In the genomic region with DNA sequence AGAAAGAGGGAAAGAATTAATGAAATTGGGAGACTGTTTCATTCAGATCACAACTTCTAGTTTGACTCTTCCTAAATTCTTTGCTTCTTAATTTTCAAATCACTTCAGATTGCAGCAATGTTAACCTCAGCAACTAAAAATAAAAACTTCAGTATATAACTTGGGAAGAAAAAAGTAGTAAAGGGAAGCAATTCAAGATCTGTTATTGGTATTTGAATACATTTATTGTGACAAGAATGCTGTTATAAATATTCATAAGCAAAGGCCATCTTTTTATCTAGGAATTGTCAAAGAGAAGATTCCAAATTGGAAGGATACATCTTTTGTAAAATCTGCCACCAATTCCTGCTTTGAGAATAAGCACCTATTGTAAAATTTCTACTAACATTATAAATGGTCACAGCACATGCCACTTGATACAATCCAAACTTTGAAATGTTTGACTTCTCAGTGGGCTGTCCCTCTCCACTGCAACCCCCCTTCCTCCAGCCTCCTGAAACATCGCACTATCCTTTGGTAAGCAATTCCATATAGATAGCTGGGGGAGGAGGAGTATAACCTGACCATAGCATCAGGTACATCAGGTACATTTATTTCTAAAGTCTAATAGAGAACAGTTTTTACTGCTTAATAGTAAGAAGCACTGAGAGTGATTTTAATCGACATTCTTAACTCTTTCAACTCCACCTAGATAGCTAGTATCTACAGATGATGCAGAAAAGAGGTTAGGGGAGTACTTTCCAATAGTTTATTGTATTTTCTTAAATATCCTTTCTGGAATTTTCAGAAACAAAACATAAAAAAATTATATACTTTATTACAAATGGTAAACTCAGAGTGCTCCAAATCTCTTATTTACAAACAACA, we compare ENCODE assay signal across 8 cellular contexts. TPM values are rescaled to one million over a fixed set of nuclear protein-coding genes. Genes with fewer than 3 reads are reported as not detected.
DNase-seq lines count a peak whose midpoint lies in the region; ATAC-seq and TF ChIP-seq lines count a peak whose summit lies in the region.

No MANE protein-coding gene starts in this region.

- H3K9me3 Mint-ChIP-seq in CD8-positive, alpha-beta memory T cell: peaks cover 0 to 7% (median 0%) of the 10 kb centered on the region in 5 donors

- H3K9ac ChIP-seq in Loucy (ENCODE audit: low read depth, low read length, poor library complexity, severe bottlenecking): peak overlapping the region; percentile 88

- H3K4me1 Mint-ChIP-seq in CD8-positive, alpha-beta memory T cell: peaks cover 20 to 40% (median 30%) of the 10 kb centered on the region in 3 donors

- peak overlapping the region in 5 of 8 donors; percentile 3 to 95 (median 31) for H3K27ac Mint-ChIP-seq in CD8-positive, alpha-beta memory T cell

- TF ChIP-seq CTCF in Loucy (conservative IDR thresholded peaks at IDR 0.05; ENCODE audit: low read length) (no peak), brain microvascular endothelial cell (IDR thresholded peaks at IDR 0.05; ENCODE audit: low read depth, low read length, missing control alignments) (no peak), GM13977 (IDR thresholded peaks at IDR 0.05; ENCODE audit: extremely low read depth, insufficient read depth, missing control alignments) (no peak)

- in situ Hi-C loops in brain microvascular endothelial cell (cut with HindIII; ENCODE audit: low pct_ligation_motif_present, low sequenced_read_pairs): no loop called here
- in situ Hi-C loops in GM13977 (cut with MboI; ENCODE audit: low pct_unique_long_range_greater_than_20kb, low sequenced_read_pairs, unreplicated experiment): loop anchor here (25.0 kb wide), 1 partner anchor 506 kb away; a partner anchor contains a TSS

- H3K36me3 Mint-ChIP-seq in CD8-positive, alpha-beta memory T cell: peaks cover 0 to 29% (median 3%) of the 10 kb centered on the region in 3 donors

- ATAC-seq in aorta (ENCODE audit: low FRiP score) (no peak), HG03521 (IDR thresholded peaks at IDR 0.05; ENCODE audit: unreplicated experiment) (no peak)

- H4K20me1 ChIP-seq in Loucy (ENCODE audit: insufficient read depth, low read length, poor library complexity, severe bottlenecking): peaks cover 6% of the 10 kb centered on the region

- no peaks in the 10 kb centered on the region for H3K9me3 ChIP-seq in CD8-positive, alpha-beta memory T cell (ENCODE audit: low read length)
- no peaks in the 10 kb centered on the region for H3K9me3 ChIP-seq in Loucy (ENCODE audit: insufficient read depth, low read depth, low read length)
- no peaks in the 10 kb centered on the region for H3K9me3 ChIP-seq in aorta (ENCODE audit: control insufficient read depth, low read length)

- no peaks in the 10 kb centered on the region for H3K27me3 ChIP-seq in CD8-positive, alpha-beta memory T cell (ENCODE audit: insufficient read depth, low read length, poor library complexity, severe bottlenecking)
- H3K27me3 ChIP-seq in Loucy (ENCODE audit: insufficient read depth, low read length, poor library complexity, severe bottlenecking) (no peaks in the 10 kb centered on the region), brain microvascular endothelial cell (replicated peaks) (no peaks in the 10 kb centered on the region), aorta (ENCODE audit: control insufficient read depth in 1 of 2, insufficient read depth in 2 of 2, low read length in 1 of 2) (no peaks in the 10 kb centered on the region)

- H3K27ac ChIP-seq in CD8-positive, alpha-beta memory T cell (ENCODE audit: low read depth, low read length): no peak overlapping the region
- H3K27ac ChIP-seq in brain microvascular endothelial cell (no peak overlapping the region), aorta (ENCODE audit: low read depth in 1 of 2, low read length in 2 of 2) (peak overlapping the region in 1 of 2 donors; percentile 26)

- H2AFZ ChIP-seq in Loucy (ENCODE audit: low read length): peak overlapping the region; percentile 39; the same call in 1 of the 2 replicates

- no peaks in the 10 kb centered on the region for H3K36me3 ChIP-seq in CD8-positive, alpha-beta memory T cell (ENCODE audit: insufficient read depth, low read length)
- H3K36me3 ChIP-seq in Loucy (ENCODE audit: insufficient read depth, low read length) (no peaks in the 10 kb centered on the region), brain microvascular endothelial cell (replicated peaks) (peaks cover 16% of the 10 kb centered on the region), aorta (ENCODE audit: control insufficient read depth in 1 of 2, insufficient read depth in 2 of 2, low read length in 1 of 2) (no peaks in the 10 kb centered on the region)

- no peaks in the 10 kb centered on the region for H3K9me2 ChIP-seq in Loucy (replicated peaks; ENCODE audit: low read depth, low read length)

- peak overlapping the region; percentile 80 for H3K4me2 ChIP-seq in Loucy (ENCODE audit: low read depth, low read length, poor library complexity, severe bottlenecking)

- CTCF ChIA-PET in CD8-positive, alpha-beta memory T cell (lab: Charles Lee): interaction anchor here (1.0 to 1.4 kb wide), 7 partner anchors 8 to 919 kb away, joined by 3 to 8 read pairs (median 4); no protein-coding TSS in a partner anchor

- DNase-seq in CD8-positive, alpha-beta memory T cell: peak in 4 of 5 donors; percentile 30 to 62 (median 51)
- DNase-seq in brain microvascular endothelial cell (no peak), lung microvascular endothelial cell (ENCODE audit: low read depth in 2 of 2) (peak; percentile 42 to 61), aorta (no peak), GM13977 (ENCODE audit: low spot score) (no peak)
- DNase-seq in stimulated activated CD8-positive, alpha-beta memory T cell treated with anti-CD3 and anti-CD28 coated beads, Interleukin-4, amount 100 ng/mL, for 48 hours: no peak

- H3K4me3 Mint-ChIP-seq in CD8-positive, alpha-beta memory T cell: peak overlapping the region; percentile 52 to 97 (median 92)

- peaks cover 0 to 19% of the 10 kb centered on the region in 2 donors for H3K27me3 Mint-ChIP-seq in CD8-positive, alpha-beta memory T cell

- no peaks in the 10 kb centered on the region for H3F3A ChIP-seq in Loucy (ENCODE audit: low read depth)

- POLR2A ChIA-PET in CD8-positive, alpha-beta memory T cell (lab: Charles Lee): interaction anchor here (0.8 to 2.0 kb wide), 3 partner anchors 33 to 291 kb away, joined by 3 to 8 read pairs (median 3); no protein-coding TSS in a partner anchor

- no peak overlapping the region for H3K4me3 ChIP-seq in CD8-positive, alpha-beta memory T cell (ENCODE audit: low read length)
- H3K4me3 ChIP-seq in Loucy (ENCODE audit: low read length, poor library complexity, severe bottlenecking) (peak overlapping the region; percentile 83), brain microvascular endothelial cell (ENCODE audit: low read depth, low read length) (peak overlapping the region; percentile 96), aorta (ENCODE audit: low read length in 2 of 2) (peak overlapping the region; percentile 93 to 94)

- WGBS in aorta, 2 donors: 0 to 4% methylated on average over 2 of the region's 2 CpGs

- peaks cover 41% of the 10 kb centered on the region for H3K79me2 ChIP-seq in Loucy (ENCODE audit: insufficient read depth, low read length)

- H3K4me1 ChIP-seq in CD8-positive, alpha-beta memory T cell (ENCODE audit: insufficient read depth, low read length): peaks cover 16% of the 10 kb centered on the region
- peaks cover 28% of the 10 kb centered on the region for H3K4me1 ChIP-seq in Loucy (ENCODE audit: insufficient read depth, low read length, poor library complexity, severe bottlenecking)
- H3K4me1 ChIP-seq in aorta (ENCODE audit: control insufficient read depth in 1 of 2, insufficient read depth in 2 of 2, low read length in 2 of 2): no peaks in the 10 kb centered on the region

- intact Hi-C loops in aorta (cut with DNase I): loop anchor here (5.0 to 10.0 kb wide), 4 partner anchors 234 to 611 kb away; no protein-coding TSS in a partner anchor

RNA-seq across cellular contexts. Expression of a gene that starts 3.0 kb away (rescaled TPM):
- 10 to 100 TPM; 25.5 to 27.7 TPM for total RNA-seq in CD8-positive, alpha-beta memory T cell
- 163 TPM for polyA plus RNA-seq in CD8-positive, alpha-beta memory T cell
- total RNA-seq in lung microvascular endothelial cell (48.4 and 152 TPM in 2 replicates), aorta (100 to 1,000 TPM; 101 to 275 TPM)
- 100 to 1,000 TPM in 1 of 2 donors, 10 to 100 TPM in 1; 31.3 to 114 TPM for polyA plus RNA-seq in aorta

Comparison
In these comparisons a context has a peak if more than half of its experiments do, and no peak if none do; other contexts are left out.
1. DNase-seq: peak in CD8-positive, alpha-beta memory T cell (4 of 5) and lung microvascular endothelial cell (2 of 2); none in brain microvascular endothelial cell (single experiment), aorta (0 of 2), stimulated activated CD8-positive, alpha-beta memory T cell treated with anti-CD3 and anti-CD28 coated beads, Interleukin-4, amount 100 ng/mL, for 48 hours (single experiment) and GM13977 (single experiment).